Comparison of ENCODE assay signal across 8 cellular contexts in the genomic region with DNA sequence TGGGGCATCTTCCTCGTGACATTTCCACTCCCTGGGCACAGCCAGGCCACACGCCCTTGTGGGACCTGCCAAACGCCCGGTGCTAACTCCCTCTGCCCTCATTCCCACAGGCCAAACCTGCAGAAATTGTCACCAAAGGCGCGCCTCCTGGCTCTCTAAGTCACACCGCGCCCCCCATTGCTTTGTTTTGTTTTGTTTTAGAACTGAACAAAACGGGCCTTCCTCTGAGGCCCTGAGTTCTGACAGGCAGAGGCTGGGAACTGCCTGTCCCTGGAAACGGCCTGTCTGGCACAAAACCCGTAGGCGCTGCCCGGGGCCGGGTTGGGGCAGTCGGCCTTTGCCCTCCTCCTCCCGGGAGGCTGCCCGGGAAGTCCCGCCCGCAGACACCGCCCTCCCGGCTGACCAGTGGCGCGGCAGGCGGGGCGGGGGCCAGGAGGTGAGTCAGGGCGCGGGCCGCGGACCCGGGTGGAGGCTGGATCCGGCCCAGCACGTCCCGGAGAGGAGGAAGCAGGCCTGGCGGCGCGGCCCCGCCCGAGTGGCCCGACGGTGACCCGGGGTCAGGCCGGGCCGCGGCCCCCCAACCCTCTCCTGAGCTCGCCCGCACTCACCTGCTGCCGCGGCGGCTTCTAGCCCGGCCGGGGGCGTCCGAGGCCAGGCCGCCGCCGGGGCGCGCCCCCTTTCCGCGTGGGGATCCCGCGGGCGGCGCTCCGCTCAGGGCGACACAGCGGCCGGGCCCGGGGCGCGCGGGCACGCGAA. TPM values are rescaled to one million over a fixed set of nuclear protein-coding genes. Genes with fewer than 3 reads are reported as not detected.
DNase-seq lines count a peak whose midpoint lies in the region; ATAC-seq and TF ChIP-seq lines count a peak whose summit lies in the region.

No MANE protein-coding gene starts in this region.

- intact Hi-C loops in right lobe of liver (cut with DNase I), result no loop called here

- peak overlapping the region; percentile 92 to 100 (median 99) for H3K27ac ChIP-seq in right lobe of liver

- no peaks in the 10 kb centered on the region for H3K27me3 ChIP-seq in right lobe of liver

- peaks cover 0 to 27% (median 19%) of the 10 kb centered on the region in 4 donors for H3K36me3 ChIP-seq in right lobe of liver

- H3K9me3 ChIP-seq in right lobe of liver, result no peaks in the 10 kb centered on the region

- peak overlapping the region; percentile 74 for H3K4me3 ChIP-seq in LNCaP clone FGC (ENCODE audit: low read depth, low read length)
- peak overlapping the region; percentile 62 to 69 (median 62) for H3K4me3 ChIP-seq in right lobe of liver

- no peak for TF ChIP-seq CTCF in LNCaP clone FGC (IDR thresholded peaks at IDR 0.05; ENCODE audit: control insufficient read depth, extremely low read depth, insufficient read depth)
- no peak for TF ChIP-seq CTCF in right lobe of liver (IDR thresholded peaks at IDR 0.05)

- H3K4me1 ChIP-seq in right lobe of liver, result peaks cover 0 to 43% (median 5%) of the 10 kb centered on the region in 4 donors

- WGBS in right lobe of liver (ENCODE audit: insufficient coverage, low coverage, low lambda C conversion rate, missing lambda C conversion rate), result 0% methylated on average over 11 of the region's 74 CpGs

- ATAC-seq in GM21786 (IDR thresholded peaks at IDR 0.05; ENCODE audit: unreplicated experiment), result peak; percentile 21
- ATAC-seq in right lobe of liver, result peak; percentile 74 to 84 (median 78)

- TF ChIP-seq POLR2A in right lobe of liver (IDR thresholded peaks at IDR 0.05), result peak; percentile 89

- DNase-seq in GF-D8 (lab: John Stamatoyannopoulos, UW) (peak; percentile 32), LNCaP clone FGC (ENCODE audit: low read depth) (peak; percentile 75), right lobe of liver (peak; percentile 98 to 99 (median 98)), DMS79 (lab: John Stamatoyannopoulos, UW) (no peak)
- DNase-seq in activated CD4-positive, alpha-beta T cell treated with anti-CD3 and anti-CD28 coated beads, Interleukin-2, amount 50 U/mL, for 1 hour, result peak; percentile 39
- peak; percentile 36 for DNase-seq in effector CD4-positive, alpha-beta T cell
- DNase-seq in stimulated activated CD8-positive, alpha-beta memory T cell treated with anti-CD3 and anti-CD28 coated beads, Interleukin-15, amount 100 ng/mL, for 48 hours (ENCODE audit: low read depth in 2 of 2), result peak; percentile 40 to 60

RNA-seq across cellular contexts. Expression of gene SUN2, which starts 0.5 kb away (rescaled TPM):
- total RNA-seq in right lobe of liver, result 100 to 1,000 TPM; 104 to 174 (median 144) TPM

RNA-seq across cellular contexts. Expression of gene DNAL4, which starts 38.6 kb away (rescaled TPM):
- total RNA-seq in right lobe of liver, result 1 to 10 TPM; 2.0 to 6.2 (median 5.1) TPM

RNA-seq across cellular contexts. Expression of gene GTPBP1, which starts 49.6 kb away (rescaled TPM):
- total RNA-seq in right lobe of liver, result 10 to 100 TPM; 13.4 to 21.6 (median 16.7) TPM

RNA-seq across cellular contexts. Expression of gene JOSD1, which starts 54.6 kb away (rescaled TPM):
- 10 to 100 TPM; 13.0 to 32.2 (median 21.7) TPM for total RNA-seq in right lobe of liver
